8 cellular contexts compared by ENCODE assay signal in the genomic region with DNA sequence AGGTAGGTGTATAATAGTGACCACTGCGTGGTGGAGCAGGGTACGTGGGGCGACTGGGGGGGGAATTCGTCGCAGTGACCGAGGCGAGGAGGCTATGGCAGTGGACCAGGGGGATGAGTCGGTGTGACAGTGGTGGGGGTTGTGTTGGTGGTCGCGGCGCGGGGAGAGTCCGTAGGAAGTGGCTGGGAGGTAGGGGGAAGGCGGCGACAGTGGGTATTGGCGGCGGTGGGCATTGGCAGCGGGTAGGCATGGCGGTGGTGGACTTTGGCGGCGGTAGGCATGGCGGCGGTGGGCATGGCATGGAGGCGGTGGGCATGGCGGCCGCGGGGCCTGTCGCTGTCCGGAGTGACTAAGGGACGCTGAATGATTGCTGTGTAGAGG. TPM values are rescaled to one million over a fixed set of nuclear protein-coding genes. Genes with fewer than 3 reads are reported as not detected.
A peak's percentile ranks its signal among the peaks of the same experiment; 100 is the strongest.
DNase-seq lines count a peak whose midpoint lies in the region; ATAC-seq, FAIRE-seq and TF ChIP-seq lines count a peak whose summit lies in the region.

No MANE protein-coding gene starts in this region.

- no peak for ATAC-seq in GM19452 (IDR thresholded peaks at IDR 0.05; ENCODE audit: unreplicated experiment)
- no peak for ATAC-seq in HG03378 (IDR thresholded peaks at IDR 0.05; ENCODE audit: unreplicated experiment)

- intact Hi-C loops in activated CD4-positive, alpha-beta memory T cell treated with anti-CD3 and anti-CD28 coated beads for 36 hours (cut with micrococcal nuclease) = loop anchor here (5.0 kb wide), 1 partner anchor 897 kb away; no protein-coding TSS in a partner anchor
- intact Hi-C loops in endothelial cell of umbilical vein (cut with micrococcal nuclease) = loop anchor here (1.0 to 10.0 kb wide), 3 partner anchors 9 to 1311 kb away; partner anchors contain the start of gene MAGEL2

- peaks cover 55% of the 10 kb centered on the region for H3K79me2 ChIP-seq in endothelial cell of umbilical vein (ENCODE audit: control insufficient read depth, insufficient read depth, low read length)

- no peak for TF ChIP-seq CTCF in HFF-Myc (IDR thresholded peaks at IDR 0.05; ENCODE audit: low read depth, low read length, missing control alignments)
- no peak for TF ChIP-seq CTCF in endothelial cell of umbilical vein (IDR thresholded peaks at IDR 0.05; ENCODE audit: extremely low read depth in 1 of 2, insufficient read depth in 1 of 2, low read depth in 1 of 2, low read length in 2 of 2)
- no peak for TF ChIP-seq CTCF in nephron (IDR thresholded peaks at IDR 0.05; ENCODE audit: unreplicated experiment in 3 of 3)

- no TSS peak for BruUV-seq in endothelial cell of umbilical vein (replicated peaks; lab: Mats Ljungman, UMichigan)

- H3K9me3 Mint-ChIP-seq in activated CD4-positive, alpha-beta memory T cell treated with anti-CD3 and anti-CD28 coated beads for 36 hours = peaks cover 13% of the 10 kb centered on the region
- peaks cover 23% of the 10 kb centered on the region for H3K9me3 Mint-ChIP-seq in nephron

- peak overlapping the region; percentile 96 for H3K27ac Mint-ChIP-seq in activated CD4-positive, alpha-beta memory T cell treated with anti-CD3 and anti-CD28 coated beads for 36 hours
- H3K27ac Mint-ChIP-seq in nephron = peak overlapping the region; percentile 99 to 100 (median 99)

- DNase-seq in HFF-Myc (ENCODE audit: extremely low read depth, low read depth) = no peak
- peak; percentile 26 for DNase-seq in activated CD4-positive, alpha-beta memory T cell treated with anti-CD3 and anti-CD28 coated beads for 36 hours
- no peak for DNase-seq in endothelial cell of umbilical vein (ENCODE audit: low read depth, low spot score)
- DNase-seq in NCI-H1930 (lab: John Stamatoyannopoulos, UW) = no peak
- DNase-seq in GM19239 (ENCODE audit: insufficient read length, low spot score) = no peak

- H3K4me2 ChIP-seq in endothelial cell of umbilical vein (ENCODE audit: insufficient read depth, low read length) = peak overlapping the region; percentile 73

- H3K27ac ChIP-seq in endothelial cell of umbilical vein (ENCODE audit: insufficient read depth, low read depth, low read length) = peak overlapping the region; percentile 64

- no peaks in the 10 kb centered on the region for H3K27me3 ChIP-seq in endothelial cell of umbilical vein (ENCODE audit: control insufficient read depth in 2 of 2, insufficient read depth in 2 of 2, low read length in 2 of 2)

- no peaks in the 10 kb centered on the region for H4K20me1 ChIP-seq in endothelial cell of umbilical vein (replicated peaks; ENCODE audit: control insufficient read depth, extremely low read depth, insufficient read depth, low read length)

- H2AFZ ChIP-seq in endothelial cell of umbilical vein (ENCODE audit: low read depth, low read length) = peak overlapping the region; percentile 75

- FAIRE-seq in endothelial cell of umbilical vein (lab: Jason Lieb, UNC) = no peak
- no peak for FAIRE-seq in GM19239 (lab: Jason Lieb, UNC)

- peaks cover 2% of the 10 kb centered on the region for H3K4me1 ChIP-seq in endothelial cell of umbilical vein (ENCODE audit: control insufficient read depth, extremely low read depth, insufficient read depth, low read length)

- peak overlapping the region; percentile 91 for H3K4me3 Mint-ChIP-seq in activated CD4-positive, alpha-beta memory T cell treated with anti-CD3 and anti-CD28 coated beads for 36 hours
- H3K4me3 Mint-ChIP-seq in nephron = peak overlapping the region; percentile 89 to 97 (median 97)

- no peaks in the 10 kb centered on the region for H3K9me3 ChIP-seq in endothelial cell of umbilical vein (replicated peaks; ENCODE audit: control insufficient read depth, insufficient read depth, low read length)

- POLR2A ChIA-PET in activated CD4-positive, alpha-beta memory T cell treated with anti-CD3 and anti-CD28 coated beads for 36 hours (lab: Charles Lee) = interaction anchor here (1.5 kb wide), 1 partner anchor 39 kb away, joined by 4 read pairs; no protein-coding TSS in a partner anchor
- POLR2A ChIA-PET in endothelial cell of umbilical vein (lab: Charles Lee) = interaction anchor here (0.6 to 0.7 kb wide), 2 partner anchors 46 to 493 kb away, joined by 3 to 11 read pairs; no protein-coding TSS in a partner anchor

- H3K36me3 ChIP-seq in endothelial cell of umbilical vein (ENCODE audit: control insufficient read depth in 2 of 2, extremely low read depth in 1 of 2, insufficient read depth in 2 of 2, low read length in 2 of 2) = no peaks in the 10 kb centered on the region

- peaks cover 16% of the 10 kb centered on the region for H3K36me3 Mint-ChIP-seq in activated CD4-positive, alpha-beta memory T cell treated with anti-CD3 and anti-CD28 coated beads for 36 hours
- H3K36me3 Mint-ChIP-seq in nephron (ENCODE audit: low read depth) = peaks cover 11% of the 10 kb centered on the region

- CTCF ChIA-PET in activated CD4-positive, alpha-beta memory T cell treated with anti-CD3 and anti-CD28 coated beads for 36 hours (lab: Charles Lee) = interaction anchor here (0.6 kb wide), 1 partner anchor 553 kb away, joined by 3 read pairs; no protein-coding TSS in a partner anchor
- CTCF ChIA-PET in endothelial cell of umbilical vein (lab: Charles Lee) = interaction anchor here (0.6 to 0.7 kb wide), 2 partner anchors 22 to 34 kb away, joined by 3 to 4 read pairs; no protein-coding TSS in a partner anchor

- TF ChIP-seq POLR2A in endothelial cell of umbilical vein (IDR thresholded peaks at IDR 0.05; ENCODE audit: low read depth, low read length) = no peak

- H3K27me3 Mint-ChIP-seq in activated CD4-positive, alpha-beta memory T cell treated with anti-CD3 and anti-CD28 coated beads for 36 hours = peaks cover 3% of the 10 kb centered on the region
- H3K27me3 Mint-ChIP-seq in nephron (ENCODE audit: low read depth) = no peaks in the 10 kb centered on the region

- H3K4me1 Mint-ChIP-seq in activated CD4-positive, alpha-beta memory T cell treated with anti-CD3 and anti-CD28 coated beads for 36 hours (ENCODE audit: low read depth) = peaks cover 10% of the 10 kb centered on the region
- H3K4me1 Mint-ChIP-seq in nephron = peaks cover 11% of the 10 kb centered on the region

- H3K9ac ChIP-seq in endothelial cell of umbilical vein (replicated peaks; ENCODE audit: extremely low read depth, insufficient read depth, low read length) = peak overlapping the region; percentile 73

- dilution Hi-C loops in endothelial cell of umbilical vein (cut with MboI; ENCODE audit: extremely low pct_ligation_motif_present, low sequenced_read_pairs) = no loop called here

- H3K9me1 ChIP-seq in endothelial cell of umbilical vein (replicated peaks; ENCODE audit: control insufficient read depth, extremely low read depth, insufficient read depth, low read length) = no peaks in the 10 kb centered on the region

- H3K4me3 ChIP-seq in HFF-Myc (replicated peaks; ENCODE audit: low read depth, low read length) = peak overlapping the region; percentile 80
- peak overlapping the region; percentile 41 to 95 (median 79) for H3K4me3 ChIP-seq in endothelial cell of umbilical vein (replicated peaks in 1 of 3; ENCODE audit: insufficient read depth in 1 of 3, low read depth in 1 of 3, low read length in 3 of 3)

TF ChIP-seq in endothelial cell of umbilical vein, 7 proteins besides CTCF, POLR2A, EP300 and RAD21:
- no peak for TF ChIP-seq MYC (IDR thresholded peaks at IDR 0.05; ENCODE audit: low read depth, low read length)
- no peak for TF ChIP-seq EZH2 (IDR thresholded peaks at IDR 0.05; ENCODE audit: borderline replicate concordance, low read depth, low read length, severe bottlenecking)
- no peak for TF ChIP-seq POLR2AphosphoS5 (IDR thresholded peaks at IDR 0.05; ENCODE audit: insufficient read depth, low read depth, low read length)
- no peak for TF ChIP-seq FOS (IDR thresholded peaks at IDR 0.05; ENCODE audit: borderline replicate concordance, insufficient read depth, low read length)
- no peak for TF ChIP-seq GATA2 (IDR thresholded peaks at IDR 0.05; ENCODE audit: insufficient read depth, insufficient read length, low read depth, low read length)
- TF ChIP-seq, protein P1, sequence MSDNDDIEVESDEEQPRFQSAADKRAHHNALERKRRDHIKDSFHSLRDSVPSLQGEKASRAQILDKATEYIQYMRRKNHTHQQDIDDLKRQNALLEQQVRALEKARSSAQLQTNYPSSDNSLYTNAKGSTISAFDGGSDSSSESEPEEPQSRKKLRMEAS (IDR thresholded peaks at IDR 0.05; ENCODE audit: insufficient read depth, insufficient read length) = no peak
- TF ChIP-seq JUN (IDR thresholded peaks at IDR 0.05; ENCODE audit: borderline replicate concordance, insufficient read depth, insufficient read length, low read depth) = no peak

RNA-seq across cellular contexts. Expression of gene SNRPN, which starts 0.8 kb away (rescaled TPM):
- 10 to 100 TPM; 56.5 to 58.9 TPM for total RNA-seq in activated CD4-positive, alpha-beta memory T cell treated with anti-CD3 and anti-CD28 coated beads for 36 hours
- total RNA-seq in endothelial cell of umbilical vein = 103 and 117 TPM in 2 replicates
- 163 and 192 TPM in 2 replicates for polyA plus RNA-seq in endothelial cell of umbilical vein
- polyA plus RNA-seq in endothelial cell of umbilical vein (2011; cell fraction: cytosol; rRNA removed) = 158 and 179 TPM in 2 replicates
- polyA plus RNA-seq in endothelial cell of umbilical vein (2011; cell fraction: nucleus; rRNA removed) = 119 and 124 TPM in 2 replicates
- 66.6 and 79.0 TPM in 2 replicates for polyA plus RNA-seq in endothelial cell of umbilical vein (2012)
- 115 and 131 TPM in 2 replicates for polyA minus RNA-seq in endothelial cell of umbilical vein
- not detected for polyA minus RNA-seq in endothelial cell of umbilical vein (2011; cell fraction: cytosol; rRNA and poly(A)+ RNA removed)
- 69.5 and 81.3 TPM in 2 replicates for polyA minus RNA-seq in endothelial cell of umbilical vein (2011; cell fraction: nucleus; rRNA and poly(A)+ RNA removed)

RNA-seq across cellular contexts. Expression of gene SNURF, which starts 0.8 kb away (rescaled TPM):
- 10 to 100 TPM; 15.2 to 21.7 TPM for total RNA-seq in activated CD4-positive, alpha-beta memory T cell treated with anti-CD3 and anti-CD28 coated beads for 36 hours
- total RNA-seq in endothelial cell of umbilical vein = 9.4 and 12.2 TPM in 2 replicates
- 2.3 and 3.9 TPM in 2 replicates for polyA plus RNA-seq in endothelial cell of umbilical vein
- polyA plus RNA-seq in endothelial cell of umbilical vein (2011; cell fraction: cytosol; rRNA removed) = 5.1 and 5.3 TPM in 2 replicates
- polyA plus RNA-seq in endothelial cell of umbilical vein (2011; cell fraction: nucleus; rRNA removed) = 7.8 and 10.8 TPM in 2 replicates
- polyA plus RNA-seq in endothelial cell of umbilical vein (2012) = 70.7 and 78.7 TPM in 2 replicates
- polyA minus RNA-seq in endothelial cell of umbilical vein = 58.1 and 80.2 TPM in 2 replicates
- not detected for polyA minus RNA-seq in endothelial cell of umbilical vein (2011; cell fraction: cytosol; rRNA and poly(A)+ RNA removed)
- 26.4 and 31.4 TPM in 2 replicates for polyA minus RNA-seq in endothelial cell of umbilical vein (2011; cell fraction: nucleus; rRNA and poly(A)+ RNA removed)
